Comparison of ENCODE assay signal across 1 cellular context in the genomic region with DNA sequence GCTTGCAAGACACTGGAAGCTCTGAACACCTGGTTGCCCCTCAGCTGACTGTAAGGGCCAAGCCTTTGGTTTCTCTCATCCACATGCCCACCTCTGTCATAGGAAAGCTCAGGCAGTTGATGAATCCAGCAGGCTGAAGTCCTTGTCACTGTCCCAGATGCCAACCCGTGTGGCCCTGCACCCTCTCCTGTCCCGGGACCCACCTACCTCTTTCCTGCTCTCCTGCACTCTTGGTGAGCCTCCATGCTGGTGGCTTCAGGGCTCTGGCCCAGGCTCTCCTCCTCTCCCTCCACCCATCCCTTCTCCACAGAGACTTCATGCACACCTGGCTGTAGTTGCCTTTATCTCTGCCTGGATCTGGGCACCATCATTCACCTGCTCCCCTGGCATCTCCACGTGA.
TF ChIP-seq lines count a peak whose summit lies in the region.

No MANE protein-coding gene starts in this region.

TF ChIP-seq in HepG2, 621 proteins besides CTCF, POLR2A, EP300 and RAD21:
- TF ChIP-seq NFE2L2 (IDR thresholded peaks at IDR 0.05; ENCODE audit: low read length) (no peak), FUBP1 (CRISPR knock-in tag; IDR thresholded peaks at IDR 0.05; ENCODE audit: borderline replicate concordance) (no peak), HIC2 (CRISPR knock-in tag; IDR thresholded peaks at IDR 0.05; ENCODE audit: low read depth) (no peak), NR2F1 (CRISPR knock-in tag; IDR thresholded peaks at IDR 0.05) (no peak), ZNF230 (CRISPR knock-in tag; IDR thresholded peaks at IDR 0.05) (no peak), MYC (CRISPR knock-in tag; IDR thresholded peaks at IDR 0.05; ENCODE audit: borderline replicate concordance) (no peak), JUNB (CRISPR knock-in tag; IDR thresholded peaks at IDR 0.05; ENCODE audit: borderline replicate concordance) (0 out of 2 replicates have a peak, but pooled peaks have one; percentile 7), ZNF687 (CRISPR knock-in tag; IDR thresholded peaks at IDR 0.05) (0 out of 2 replicates have a peak, but pooled peaks have one; percentile 14), NFRKB (IDR thresholded peaks at IDR 0.05) (no peak)
- TF ChIP-seq, protein P1, sequence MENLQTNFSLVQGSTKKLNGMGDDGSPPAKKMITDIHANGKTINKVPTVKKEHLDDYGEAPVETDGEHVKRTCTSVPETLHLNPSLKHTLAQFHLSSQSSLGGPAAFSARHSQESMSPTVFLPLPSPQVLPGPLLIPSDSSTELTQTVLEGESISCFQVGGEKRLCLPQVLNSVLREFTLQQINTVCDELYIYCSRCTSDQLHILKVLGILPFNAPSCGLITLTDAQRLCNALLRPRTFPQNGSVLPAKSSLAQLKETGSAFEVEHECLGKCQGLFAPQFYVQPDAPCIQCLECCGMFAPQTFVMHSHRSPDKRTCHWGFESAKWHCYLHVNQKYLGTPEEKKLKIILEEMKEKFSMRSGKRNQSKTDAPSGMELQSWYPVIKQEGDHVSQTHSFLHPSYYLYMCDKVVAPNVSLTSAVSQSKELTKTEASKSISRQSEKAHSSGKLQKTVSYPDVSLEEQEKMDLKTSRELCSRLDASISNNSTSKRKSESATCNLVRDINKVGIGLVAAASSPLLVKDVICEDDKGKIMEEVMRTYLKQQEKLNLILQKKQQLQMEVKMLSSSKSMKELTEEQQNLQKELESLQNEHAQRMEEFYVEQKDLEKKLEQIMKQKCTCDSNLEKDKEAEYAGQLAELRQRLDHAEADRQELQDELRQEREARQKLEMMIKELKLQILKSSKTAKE (CRISPR knock-in tag; IDR thresholded peaks at IDR 0.05; ENCODE audit: borderline replicate concordance): no peak
